Comparison of ENCODE assay signal across 20 cellular contexts in the genomic region with DNA sequence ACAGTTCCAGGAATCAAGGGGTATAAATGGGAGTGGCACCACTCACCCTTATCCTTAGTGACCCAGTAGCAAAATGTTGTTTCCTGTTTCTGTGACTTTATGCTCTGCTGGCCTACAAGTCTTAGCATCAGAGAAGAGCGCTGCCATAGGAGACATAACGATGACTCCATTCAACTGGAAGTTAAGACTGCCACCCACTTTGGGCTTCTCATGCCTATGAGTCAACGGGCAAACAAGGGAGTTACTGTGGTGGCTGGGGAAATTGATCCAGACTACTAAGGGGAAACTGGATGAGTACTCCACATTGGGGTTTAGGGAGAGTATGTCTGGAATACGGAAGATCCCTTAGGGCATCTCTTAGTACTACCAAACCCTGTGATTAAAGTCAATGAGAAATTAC. TPM values are rescaled to one million over a fixed set of nuclear protein-coding genes. Genes with fewer than 3 reads are reported as not detected.
DNase-seq lines count a peak whose midpoint lies in the region; FAIRE-seq and TF ChIP-seq lines count a peak whose summit lies in the region.
"Had no signal": no experiment of that assay in that cellular context is flagged by ENCODE, and none has a peak within 500 bp of the region (broad histone marks: within the 10 kb centered on the region; RNA-seq: fewer than 3 reads in every experiment).

No MANE protein-coding gene starts in this region.

- CTCF ChIA-PET in MCF 10A (lab: Yijun Ruan, JAX): interaction anchor here (0.5 kb wide), 1 partner anchor 1043 kb away, joined by 4 read pairs; no protein-coding TSS in a partner anchor

- FAIRE-seq in urothelium cell line (lab: Jason Lieb, UNC): no peak

- no peaks in the 10 kb centered on the region for H3K9me3 Mint-ChIP-seq in MCF 10A (ENCODE audit: unreplicated experiment)

- in situ Hi-C loops in SK-MEL-5 (cut with HindIII; ENCODE audit: low pct_unique_long_range_greater_than_20kb, low sequenced_read_pairs): no loop called here

- POLR2A ChIA-PET in MCF 10A (lab: Yijun Ruan, JAX): no interaction called here

- H3K9me3 ChIP-seq in breast epithelium: no peaks in the 10 kb centered on the region
- H3K9me3 ChIP-seq: uterus had no signal

- no peak overlapping the region for H3K4me3 Mint-ChIP-seq in MCF 10A (ENCODE audit: unreplicated experiment)
- H3K4me3 Mint-ChIP-seq: stimulated activated naive CD8-positive, alpha-beta T cell treated with anti-CD3 and anti-CD28 coated beads, Interleukin-15, amount 100 ng/mL, for 72 hours had no signal

- H3K27ac Mint-ChIP-seq in MCF 10A (ENCODE audit: low read depth, unreplicated experiment): no peak overlapping the region
- H3K27ac Mint-ChIP-seq: stimulated activated naive CD8-positive, alpha-beta T cell treated with anti-CD3 and anti-CD28 coated beads, Interleukin-15, amount 100 ng/mL, for 72 hours had no signal

- H3K4me3 ChIP-seq in breast epithelium: no peak overlapping the region
- H3K4me3 ChIP-seq: BLaER1 treated with 17β-estradiol and CSF1 and Interleukin-3, amounts not matched to agents 10 nM and 100 nM; hepatocyte; uterus had no signal

- DNase-seq in breast epithelium (ENCODE audit: low spot score in 2 of 2) (no peak), MCF 10A (ENCODE audit: unreplicated experiment) (no peak), SK-MEL-5 (ENCODE audit: low read depth, low spot score) (peak; percentile 96), fibroblast of peridontal ligament (ENCODE audit: extremely low read depth) (peak; percentile 64), urothelium cell line (ENCODE audit: low spot score) (peak; percentile 72), posterior cingulate gyrus (no peak), DMS153 treated with DMSO at 0.1 percent for 48 hours (lab: John Stamatoyannopoulos, UW; ENCODE audit: unreplicated experiment) (no peak)
- DNase-seq in activated CD4-positive, alpha-beta T cell treated with anti-CD3 and anti-CD28 coated beads, Interleukin-2, amount 50 U/mL, for 4 hours: no peak
- DNase-seq: 8988T; activated CD4-positive, alpha-beta T cell treated with anti-CD3 and anti-CD28 coated beads, Interleukin-2, amount 50 U/mL, for 48 hours; activated gamma-delta T cell treated with Interleukin-2 at 50 U/mL for 16 hours; activated T-cell treated with anti-CD3 and anti-CD28 coated beads for 4 hours; DMS 273 treated with DMSO at 0.1 percent for 48 hours; HCEC 1CT; NCI-H187 treated with DMSO at 0.1 percent for 48 hours; stimulated activated naive CD8-positive, alpha-beta T cell treated with anti-CD3 and anti-CD28 coated beads, Interleukin-15, amount 100 ng/mL, for 72 hours; uterus had no signal

- H3K36me3 ChIP-seq in breast epithelium: no peaks in the 10 kb centered on the region
- H3K36me3 ChIP-seq: BLaER1 treated with 17β-estradiol and CSF1 and Interleukin-3, amounts not matched to agents 10 nM and 100 nM; uterus had no signal

- H3K36me3 Mint-ChIP-seq in MCF 10A (ENCODE audit: insufficient read depth, unreplicated experiment): no peaks in the 10 kb centered on the region

- H3K27ac ChIP-seq in breast epithelium: peak overlapping the region; percentile 44 to 80
- H3K27ac ChIP-seq: BLaER1 treated with 17β-estradiol and CSF1 and Interleukin-3, amounts not matched to agents 10 nM and 100 nM; hepatocyte; uterus had no signal

- no peak for TF ChIP-seq POLR2A in breast epithelium (IDR thresholded peaks at IDR 0.05)

- intact Hi-C loops in breast epithelium (cut with DNase I; ENCODE audit: low total_unique reads) (no loop called here), MCF 10A (cut with micrococcal nuclease) (no loop called here), posterior cingulate gyrus (cut with DNase I) (no loop called here)

- no peaks in the 10 kb centered on the region for H3K4me1 ChIP-seq in breast epithelium
- H3K4me1 ChIP-seq: BLaER1 treated with 17β-estradiol and CSF1 and Interleukin-3, amounts not matched to agents 10 nM and 100 nM; uterus had no signal

- H3K4me1 Mint-ChIP-seq in MCF 10A (ENCODE audit: insufficient read depth, unreplicated experiment): no peaks in the 10 kb centered on the region
- H3K4me1 Mint-ChIP-seq: stimulated activated naive CD8-positive, alpha-beta T cell treated with anti-CD3 and anti-CD28 coated beads, Interleukin-15, amount 100 ng/mL, for 72 hours had no signal

- no peaks in the 10 kb centered on the region for H3K27me3 ChIP-seq in breast epithelium
- H3K27me3 ChIP-seq: BLaER1 treated with 17β-estradiol and CSF1 and Interleukin-3, amounts not matched to agents 10 nM and 100 nM; hepatocyte; uterus had no signal

- no peaks in the 10 kb centered on the region for H3K27me3 Mint-ChIP-seq in MCF 10A (ENCODE audit: insufficient read depth, unreplicated experiment)
- H3K27me3 Mint-ChIP-seq: stimulated activated naive CD8-positive, alpha-beta T cell treated with anti-CD3 and anti-CD28 coated beads, Interleukin-15, amount 100 ng/mL, for 72 hours had no signal

- TF ChIP-seq CTCF in breast epithelium (IDR thresholded peaks at IDR 0.05) (no peak), MCF 10A (IDR thresholded peaks at IDR 0.05; ENCODE audit: unreplicated experiment) (no peak)

- no TSS peak for BruUV-seq in MCF 10A (replicated peaks; lab: Mats Ljungman, UMichigan)

RNA-seq across cellular contexts. Expression of a gene that starts 40.6 kb away (rescaled TPM):
- 10 to 100 TPM in 1 of 3 donors, 1 to 10 TPM in 2; 3.3 to 12.0 (median 5.4) TPM for total RNA-seq in breast epithelium
- not detected in 2 replicates for total RNA-seq in MCF 10A (2022)
- 0.03 and 0.05 TPM in 2 replicates for total RNA-seq in SK-MEL-5 (2014; rRNA removed; shearing (Covaris generic))
- not detected in 2 replicates for polyA plus RNA-seq in SK-MEL-5 (2015; cell fraction: cytosol; rRNA removed)
- not detected in 2 replicates for polyA plus RNA-seq in SK-MEL-5 (2015; cell fraction: nucleus; rRNA removed)
- total RNA-seq: chondrocyte had no signal

Comparison
In these comparisons a context has a peak if more than half of its experiments do, and no peak if none do; other contexts are left out.
1. DNase-seq: peak in SK-MEL-5 (single experiment), fibroblast of peridontal ligament (single experiment) and urothelium cell line (single experiment); none in breast epithelium (0 of 2), MCF 10A (single experiment), posterior cingulate gyrus (0 of 10), DMS153 treated with DMSO at 0.1 percent for 48 hours (single experiment) and activated CD4-positive, alpha-beta T cell treated with anti-CD3 and anti-CD28 coated beads, Interleukin-2, amount 50 U/mL, for 4 hours (0 of 2).